1 cellular context compared by ENCODE assay signal in the genomic region with DNA sequence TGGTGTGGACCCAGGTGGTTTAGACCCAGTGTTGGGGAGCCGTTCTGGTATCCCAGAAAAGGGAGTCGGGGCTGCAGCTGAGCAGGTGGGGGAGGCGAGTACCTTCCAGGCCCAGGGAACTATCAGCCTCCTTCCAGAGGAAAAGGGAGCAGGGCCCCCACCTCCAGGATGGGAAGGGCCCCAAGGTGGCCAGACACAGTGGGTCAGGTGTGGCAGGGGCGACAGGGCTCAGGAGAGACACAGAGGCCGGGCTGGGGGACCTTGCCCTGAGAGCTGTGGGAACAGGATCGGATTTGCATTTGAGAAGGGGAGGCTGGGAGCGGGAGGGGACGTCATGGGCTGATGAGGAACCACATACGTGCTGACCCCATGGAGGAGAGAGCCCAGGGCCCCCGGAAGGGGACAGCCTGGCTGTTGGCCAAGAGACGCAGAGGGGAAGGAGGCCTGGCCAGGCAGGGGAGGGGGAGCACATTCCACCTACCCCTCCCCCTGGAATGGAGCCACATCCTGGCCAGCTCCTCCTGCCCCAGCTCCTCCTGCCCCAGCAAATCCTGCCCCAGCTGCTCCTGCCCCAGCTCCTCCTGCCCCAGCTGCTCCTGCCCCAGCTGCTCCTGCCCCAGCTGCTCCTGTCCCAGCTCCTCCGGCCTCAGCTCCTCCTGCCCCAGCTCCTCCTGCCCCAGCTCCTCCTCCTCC.
TF ChIP-seq lines count a peak whose summit lies in the region.

No MANE protein-coding gene starts in this region.

TF ChIP-seq in HepG2, 621 proteins besides CTCF, POLR2A, EP300 and RAD21 (continued from another document and continues in another):
- TF ChIP-seq, protein P1, sequence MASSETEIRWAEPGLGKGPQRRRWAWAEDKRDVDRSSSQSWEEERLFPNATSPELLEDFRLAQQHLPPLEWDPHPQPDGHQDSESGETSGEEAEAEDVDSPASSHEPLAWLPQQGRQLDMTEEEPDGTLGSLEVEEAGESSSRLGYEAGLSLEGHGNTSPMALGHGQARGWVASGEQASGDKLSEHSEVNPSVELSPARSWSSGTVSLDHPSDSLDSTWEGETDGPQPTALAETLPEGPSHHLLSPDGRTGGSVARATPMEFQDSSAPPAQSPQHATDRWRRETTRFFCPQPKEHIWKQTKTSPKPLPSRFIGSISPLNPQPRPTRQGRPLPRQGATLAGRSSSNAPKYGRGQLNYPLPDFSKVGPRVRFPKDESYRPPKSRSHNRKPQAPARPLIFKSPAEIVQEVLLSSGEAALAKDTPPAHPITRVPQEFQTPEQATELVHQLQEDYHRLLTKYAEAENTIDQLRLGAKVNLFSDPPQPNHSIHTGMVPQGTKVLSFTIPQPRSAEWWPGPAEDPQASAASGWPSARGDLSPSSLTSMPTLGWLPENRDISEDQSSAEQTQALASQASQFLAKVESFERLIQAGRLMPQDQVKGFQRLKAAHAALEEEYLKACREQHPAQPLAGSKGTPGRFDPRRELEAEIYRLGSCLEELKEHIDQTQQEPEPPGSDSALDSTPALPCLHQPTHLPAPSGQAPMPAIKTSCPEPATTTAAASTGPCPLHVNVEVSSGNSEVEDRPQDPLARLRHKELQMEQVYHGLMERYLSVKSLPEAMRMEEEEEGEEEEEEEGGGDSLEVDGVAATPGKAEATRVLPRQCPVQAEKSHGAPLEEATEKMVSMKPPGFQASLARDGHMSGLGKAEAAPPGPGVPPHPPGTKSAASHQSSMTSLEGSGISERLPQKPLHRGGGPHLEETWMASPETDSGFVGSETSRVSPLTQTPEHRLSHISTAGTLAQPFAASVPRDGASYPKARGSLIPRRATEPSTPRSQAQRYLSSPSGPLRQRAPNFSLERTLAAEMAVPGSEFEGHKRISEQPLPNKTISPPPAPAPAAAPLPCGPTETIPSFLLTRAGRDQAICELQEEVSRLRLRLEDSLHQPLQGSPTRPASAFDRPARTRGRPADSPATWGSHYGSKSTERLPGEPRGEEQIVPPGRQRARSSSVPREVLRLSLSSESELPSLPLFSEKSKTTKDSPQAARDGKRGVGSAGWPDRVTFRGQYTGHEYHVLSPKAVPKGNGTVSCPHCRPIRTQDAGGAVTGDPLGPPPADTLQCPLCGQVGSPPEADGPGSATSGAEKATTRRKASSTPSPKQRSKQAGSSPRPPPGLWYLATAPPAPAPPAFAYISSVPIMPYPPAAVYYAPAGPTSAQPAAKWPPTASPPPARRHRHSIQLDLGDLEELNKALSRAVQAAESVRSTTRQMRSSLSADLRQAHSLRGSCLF (CRISPR knock-in tag; IDR thresholded peaks at IDR 0.05; ENCODE audit: borderline replicate concordance), result no peak
- no peak for TF ChIP-seq NFE2L2 (IDR thresholded peaks at IDR 0.05; ENCODE audit: low read length)
- TF ChIP-seq ZNF619 (CRISPR knock-in tag; IDR thresholded peaks at IDR 0.05), result no peak; the same call in 1 of the 2 replicates
- peak; percentile 72 for TF ChIP-seq ELF1 (CRISPR knock-in tag; IDR thresholded peaks at IDR 0.05)
- TF ChIP-seq, protein P2, sequence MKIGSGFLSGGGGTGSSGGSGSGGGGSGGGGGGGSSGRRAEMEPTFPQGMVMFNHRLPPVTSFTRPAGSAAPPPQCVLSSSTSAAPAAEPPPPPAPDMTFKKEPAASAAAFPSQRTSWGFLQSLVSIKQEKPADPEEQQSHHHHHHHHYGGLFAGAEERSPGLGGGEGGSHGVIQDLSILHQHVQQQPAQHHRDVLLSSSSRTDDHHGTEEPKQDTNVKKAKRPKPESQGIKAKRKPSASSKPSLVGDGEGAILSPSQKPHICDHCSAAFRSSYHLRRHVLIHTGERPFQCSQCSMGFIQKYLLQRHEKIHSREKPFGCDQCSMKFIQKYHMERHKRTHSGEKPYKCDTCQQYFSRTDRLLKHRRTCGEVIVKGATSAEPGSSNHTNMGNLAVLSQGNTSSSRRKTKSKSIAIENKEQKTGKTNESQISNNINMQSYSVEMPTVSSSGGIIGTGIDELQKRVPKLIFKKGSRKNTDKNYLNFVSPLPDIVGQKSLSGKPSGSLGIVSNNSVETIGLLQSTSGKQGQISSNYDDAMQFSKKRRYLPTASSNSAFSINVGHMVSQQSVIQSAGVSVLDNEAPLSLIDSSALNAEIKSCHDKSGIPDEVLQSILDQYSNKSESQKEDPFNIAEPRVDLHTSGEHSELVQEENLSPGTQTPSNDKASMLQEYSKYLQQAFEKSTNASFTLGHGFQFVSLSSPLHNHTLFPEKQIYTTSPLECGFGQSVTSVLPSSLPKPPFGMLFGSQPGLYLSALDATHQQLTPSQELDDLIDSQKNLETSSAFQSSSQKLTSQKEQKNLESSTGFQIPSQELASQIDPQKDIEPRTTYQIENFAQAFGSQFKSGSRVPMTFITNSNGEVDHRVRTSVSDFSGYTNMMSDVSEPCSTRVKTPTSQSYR (CRISPR knock-in tag; IDR thresholded peaks at IDR 0.05; ENCODE audit: borderline replicate concordance), result peak; percentile 82; the same call in 1 of the 2 replicates
- TF ChIP-seq KMT2A (CRISPR knock-in tag; IDR thresholded peaks at IDR 0.05), result peak; percentile 61
- TF ChIP-seq ZNF224 (CRISPR knock-in tag; IDR thresholded peaks at IDR 0.05), result no peak
- no peak for TF ChIP-seq ZNF7 (CRISPR knock-in tag; IDR thresholded peaks at IDR 0.05)
- no peak for TF ChIP-seq ZIK1 (CRISPR knock-in tag; IDR thresholded peaks at IDR 0.05; ENCODE audit: borderline replicate concordance, low read depth)
- TF ChIP-seq, protein P3, sequence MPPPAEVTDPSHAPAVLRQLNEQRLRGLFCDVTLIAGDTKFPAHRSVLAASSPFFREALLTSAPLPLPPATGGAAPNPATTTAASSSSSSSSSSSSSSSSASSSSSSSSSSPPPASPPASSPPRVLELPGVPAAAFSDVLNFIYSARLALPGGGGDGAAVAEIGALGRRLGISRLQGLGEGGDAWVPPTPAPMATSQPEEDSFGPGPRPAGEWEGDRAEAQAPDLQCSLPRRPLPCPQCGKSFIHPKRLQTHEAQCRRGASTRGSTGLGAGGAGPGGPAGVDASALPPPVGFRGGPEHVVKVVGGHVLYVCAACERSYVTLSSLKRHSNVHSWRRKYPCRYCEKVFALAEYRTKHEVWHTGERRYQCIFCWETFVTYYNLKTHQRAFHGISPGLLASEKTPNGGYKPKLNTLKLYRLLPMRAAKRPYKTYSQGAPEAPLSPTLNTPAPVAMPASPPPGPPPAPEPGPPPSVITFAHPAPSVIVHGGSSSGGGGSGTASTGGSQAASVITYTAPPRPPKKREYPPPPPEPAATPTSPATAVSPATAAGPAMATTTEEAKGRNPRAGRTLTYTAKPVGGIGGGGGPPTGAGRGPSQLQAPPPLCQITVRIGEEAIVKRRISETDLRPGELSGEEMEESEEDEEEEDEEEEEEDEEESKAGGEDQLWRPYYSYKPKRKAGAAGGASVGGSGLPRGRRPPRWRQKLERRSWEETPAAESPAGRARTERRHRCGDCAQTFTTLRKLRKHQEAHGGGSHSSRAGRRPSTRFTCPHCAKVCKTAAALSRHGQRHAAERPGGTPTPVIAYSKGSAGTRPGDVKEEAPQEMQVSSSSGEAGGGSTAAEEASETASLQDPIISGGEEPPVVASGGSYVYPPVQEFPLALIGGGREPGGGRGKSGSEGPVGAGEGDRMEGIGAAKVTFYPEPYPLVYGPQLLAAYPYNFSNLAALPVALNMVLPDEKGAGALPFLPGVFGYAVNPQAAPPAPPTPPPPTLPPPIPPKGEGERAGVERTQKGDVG (CRISPR knock-in tag; IDR thresholded peaks at IDR 0.05; ENCODE audit: borderline replicate concordance), result no peak
- TF ChIP-seq HOXA7 (CRISPR knock-in tag; IDR thresholded peaks at IDR 0.05), result no peak
- no peak for TF ChIP-seq NCOA5 (CRISPR knock-in tag; IDR thresholded peaks at IDR 0.05)
- TF ChIP-seq ZNF776 (CRISPR knock-in tag; IDR thresholded peaks at IDR 0.05), result no peak
- peak; percentile 92 for TF ChIP-seq SALL1 (CRISPR knock-in tag; IDR thresholded peaks at IDR 0.05)
- TF ChIP-seq THAP11 (CRISPR knock-in tag; IDR thresholded peaks at IDR 0.05), result peak; percentile 69
- TF ChIP-seq ZNF292 (CRISPR knock-in tag; IDR thresholded peaks at IDR 0.05; ENCODE audit: borderline replicate concordance, low read depth), result peak; percentile 80
- TF ChIP-seq, protein P4, sequence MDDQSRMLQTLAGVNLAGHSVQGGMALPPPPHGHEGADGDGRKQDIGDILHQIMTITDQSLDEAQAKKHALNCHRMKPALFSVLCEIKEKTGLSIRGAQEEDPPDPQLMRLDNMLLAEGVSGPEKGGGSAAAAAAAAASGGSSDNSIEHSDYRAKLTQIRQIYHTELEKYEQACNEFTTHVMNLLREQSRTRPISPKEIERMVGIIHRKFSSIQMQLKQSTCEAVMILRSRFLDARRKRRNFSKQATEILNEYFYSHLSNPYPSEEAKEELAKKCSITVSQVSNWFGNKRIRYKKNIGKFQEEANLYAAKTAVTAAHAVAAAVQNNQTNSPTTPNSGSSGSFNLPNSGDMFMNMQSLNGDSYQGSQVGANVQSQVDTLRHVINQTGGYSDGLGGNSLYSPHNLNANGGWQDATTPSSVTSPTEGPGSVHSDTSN (CRISPR knock-in tag; IDR thresholded peaks at IDR 0.05; ENCODE audit: borderline replicate concordance), result no peak
- TF ChIP-seq ZNF263 (CRISPR knock-in tag; IDR thresholded peaks at IDR 0.05), result peak; percentile 97
- TF ChIP-seq, protein P5, sequence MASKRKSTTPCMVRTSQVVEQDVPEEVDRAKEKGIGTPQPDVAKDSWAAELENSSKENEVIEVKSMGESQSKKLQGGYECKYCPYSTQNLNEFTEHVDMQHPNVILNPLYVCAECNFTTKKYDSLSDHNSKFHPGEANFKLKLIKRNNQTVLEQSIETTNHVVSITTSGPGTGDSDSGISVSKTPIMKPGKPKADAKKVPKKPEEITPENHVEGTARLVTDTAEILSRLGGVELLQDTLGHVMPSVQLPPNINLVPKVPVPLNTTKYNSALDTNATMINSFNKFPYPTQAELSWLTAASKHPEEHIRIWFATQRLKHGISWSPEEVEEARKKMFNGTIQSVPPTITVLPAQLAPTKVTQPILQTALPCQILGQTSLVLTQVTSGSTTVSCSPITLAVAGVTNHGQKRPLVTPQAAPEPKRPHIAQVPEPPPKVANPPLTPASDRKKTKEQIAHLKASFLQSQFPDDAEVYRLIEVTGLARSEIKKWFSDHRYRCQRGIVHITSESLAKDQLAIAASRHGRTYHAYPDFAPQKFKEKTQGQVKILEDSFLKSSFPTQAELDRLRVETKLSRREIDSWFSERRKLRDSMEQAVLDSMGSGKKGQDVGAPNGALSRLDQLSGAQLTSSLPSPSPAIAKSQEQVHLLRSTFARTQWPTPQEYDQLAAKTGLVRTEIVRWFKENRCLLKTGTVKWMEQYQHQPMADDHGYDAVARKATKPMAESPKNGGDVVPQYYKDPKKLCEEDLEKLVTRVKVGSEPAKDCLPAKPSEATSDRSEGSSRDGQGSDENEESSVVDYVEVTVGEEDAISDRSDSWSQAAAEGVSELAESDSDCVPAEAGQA (IDR thresholded peaks at IDR 0.05; ENCODE audit: low read depth), result peak; percentile 60; the same call in 1 of the 2 replicates
- TF ChIP-seq, protein P5 (CRISPR knock-in tag; IDR thresholded peaks at IDR 0.05; ENCODE audit: borderline replicate concordance), result no peak
- TF ChIP-seq, protein P6, sequence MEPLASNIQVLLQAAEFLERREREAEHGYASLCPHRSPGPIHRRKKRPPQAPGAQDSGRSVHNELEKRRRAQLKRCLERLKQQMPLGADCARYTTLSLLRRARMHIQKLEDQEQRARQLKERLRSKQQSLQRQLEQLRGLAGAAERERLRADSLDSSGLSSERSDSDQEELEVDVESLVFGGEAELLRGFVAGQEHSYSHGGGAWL (CRISPR knock-in tag; IDR thresholded peaks at IDR 0.05), result no peak
- no peak for TF ChIP-seq FOXP1 (IDR thresholded peaks at IDR 0.05)
- TF ChIP-seq FOXP1 (CRISPR knock-in tag; IDR thresholded peaks at IDR 0.05), result peak; percentile 51; the same call in 1 of the 2 replicates
- TF ChIP-seq, protein P7, sequence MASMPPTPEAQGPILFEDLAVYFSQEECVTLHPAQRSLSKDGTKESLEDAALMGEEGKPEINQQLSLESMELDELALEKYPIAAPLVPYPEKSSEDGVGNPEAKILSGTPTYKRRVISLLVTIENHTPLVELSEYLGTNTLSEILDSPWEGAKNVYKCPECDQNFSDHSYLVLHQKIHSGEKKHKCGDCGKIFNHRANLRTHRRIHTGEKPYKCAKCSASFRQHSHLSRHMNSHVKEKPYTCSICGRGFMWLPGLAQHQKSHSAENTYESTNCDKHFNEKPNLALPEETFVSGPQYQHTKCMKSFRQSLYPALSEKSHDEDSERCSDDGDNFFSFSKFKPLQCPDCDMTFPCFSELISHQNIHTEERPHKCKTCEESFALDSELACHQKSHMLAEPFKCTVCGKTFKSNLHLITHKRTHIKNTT (CRISPR knock-in tag; IDR thresholded peaks at IDR 0.05), result no peak
- TF ChIP-seq, protein P8, sequence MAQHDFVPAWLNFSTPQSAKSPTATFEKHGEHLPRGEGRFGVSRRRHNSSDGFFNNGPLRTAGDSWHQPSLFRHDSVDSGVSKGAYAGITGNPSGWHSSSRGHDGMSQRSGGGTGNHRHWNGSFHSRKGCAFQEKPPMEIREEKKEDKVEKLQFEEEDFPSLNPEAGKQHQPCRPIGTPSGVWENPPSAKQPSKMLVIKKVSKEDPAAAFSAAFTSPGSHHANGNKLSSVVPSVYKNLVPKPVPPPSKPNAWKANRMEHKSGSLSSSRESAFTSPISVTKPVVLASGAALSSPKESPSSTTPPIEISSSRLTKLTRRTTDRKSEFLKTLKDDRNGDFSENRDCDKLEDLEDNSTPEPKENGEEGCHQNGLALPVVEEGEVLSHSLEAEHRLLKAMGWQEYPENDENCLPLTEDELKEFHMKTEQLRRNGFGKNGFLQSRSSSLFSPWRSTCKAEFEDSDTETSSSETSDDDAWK (CRISPR knock-in tag; IDR thresholded peaks at IDR 0.05), result no peak
- TF ChIP-seq ZEB1 (IDR thresholded peaks at IDR 0.05; ENCODE audit: insufficient replicate concordance, low read depth), result no peak
- TF ChIP-seq ZNF570 (CRISPR knock-in tag; IDR thresholded peaks at IDR 0.05; ENCODE audit: borderline replicate concordance), result no peak
- peak; percentile 18; the same call in 1 of the 2 replicates for TF ChIP-seq HCFC1 (IDR thresholded peaks at IDR 0.05; ENCODE audit: low read depth, low read length)
- TF ChIP-seq ZNF326 (CRISPR knock-in tag; IDR thresholded peaks at IDR 0.05; ENCODE audit: borderline replicate concordance), result no peak
- 0 out of 2 replicates have a peak, but pooled peaks have one; percentile 28 for TF ChIP-seq GATA4 (IDR thresholded peaks at IDR 0.05; ENCODE audit: borderline replicate concordance, low read depth)
- TF ChIP-seq TBP (CRISPR knock-in tag; IDR thresholded peaks at IDR 0.05), result no peak
- TF ChIP-seq XBP1 (CRISPR knock-in tag; IDR thresholded peaks at IDR 0.05), result no peak
- TF ChIP-seq ZNF772 (CRISPR knock-in tag; IDR thresholded peaks at IDR 0.05), result peak; percentile 95
- TF ChIP-seq ZNF567 (CRISPR knock-in tag; IDR thresholded peaks at IDR 0.05; ENCODE audit: borderline replicate concordance), result no peak
- no peak for TF ChIP-seq TSC22D2 (CRISPR knock-in tag; IDR thresholded peaks at IDR 0.05; ENCODE audit: borderline replicate concordance)
- TF ChIP-seq ZNF605 (CRISPR knock-in tag; IDR thresholded peaks at IDR 0.05), result peak; percentile 55; the same call in 1 of the 2 replicates
